Comparison of ENCODE assay signal across 1 cellular context in the genomic region with DNA sequence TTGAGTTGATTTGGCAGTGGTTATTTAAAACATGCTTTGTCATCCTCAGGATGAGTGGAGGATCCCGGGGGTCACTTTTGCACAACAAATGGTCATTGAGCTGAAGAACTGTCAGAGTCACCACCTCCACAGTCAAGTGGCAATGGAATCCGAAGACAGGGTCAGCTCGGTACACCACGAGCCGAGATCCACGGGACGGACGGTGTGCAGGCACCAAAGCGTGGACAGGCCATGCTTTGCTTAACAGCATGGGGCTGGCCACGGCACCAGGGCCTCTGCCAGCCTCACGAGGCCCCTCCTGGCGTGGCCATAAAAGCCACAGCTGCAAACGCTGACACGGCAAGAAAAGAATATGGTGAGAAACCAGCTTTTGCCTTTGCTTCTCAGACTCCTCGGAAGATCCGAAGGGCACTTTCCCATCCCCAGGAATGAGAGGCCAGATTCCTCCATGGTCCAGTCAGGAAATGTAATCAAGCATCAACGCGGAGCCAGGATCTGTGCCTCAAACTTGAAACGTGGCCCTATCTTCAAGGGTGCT.
TF ChIP-seq lines count a peak whose summit lies in the region.

No MANE protein-coding gene starts in this region.

TF ChIP-seq in H1, 55 proteins besides CTCF, POLR2A, EP300 and RAD21:
- TF ChIP-seq POU5F1 (IDR thresholded peaks at IDR 0.05; ENCODE audit: low read depth, low read length) (no peak), JUN (IDR thresholded peaks at IDR 0.05; ENCODE audit: low read depth, low read length) (no peak), NRF1 (IDR thresholded peaks at IDR 0.05; ENCODE audit: low read depth, low read length) (no peak), SIX5 (IDR thresholded peaks at IDR 0.05; ENCODE audit: low read depth, low read length) (no peak), GABPA (IDR thresholded peaks at IDR 0.05; ENCODE audit: borderline replicate concordance, insufficient read depth, low read length) (no peak), MAFK (IDR thresholded peaks at IDR 0.05; ENCODE audit: low read depth, low read length) (peak; percentile 53; the same call in 1 of the 2 replicates), NANOG (IDR thresholded peaks at IDR 0.05; ENCODE audit: insufficient read depth, low read depth, low read length, poor library complexity, severe bottlenecking) (no peak)
- TF ChIP-seq, protein P1, sequence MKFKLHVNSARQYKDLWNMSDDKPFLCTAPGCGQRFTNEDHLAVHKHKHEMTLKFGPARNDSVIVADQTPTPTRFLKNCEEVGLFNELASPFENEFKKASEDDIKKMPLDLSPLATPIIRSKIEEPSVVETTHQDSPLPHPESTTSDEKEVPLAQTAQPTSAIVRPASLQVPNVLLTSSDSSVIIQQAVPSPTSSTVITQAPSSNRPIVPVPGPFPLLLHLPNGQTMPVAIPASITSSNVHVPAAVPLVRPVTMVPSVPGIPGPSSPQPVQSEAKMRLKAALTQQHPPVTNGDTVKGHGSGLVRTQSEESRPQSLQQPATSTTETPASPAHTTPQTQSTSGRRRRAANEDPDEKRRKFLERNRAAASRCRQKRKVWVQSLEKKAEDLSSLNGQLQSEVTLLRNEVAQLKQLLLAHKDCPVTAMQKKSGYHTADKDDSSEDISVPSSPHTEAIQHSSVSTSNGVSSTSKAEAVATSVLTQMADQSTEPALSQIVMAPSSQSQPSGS (IDR thresholded peaks at IDR 0.05; ENCODE audit: low read length) = no peak
- TF ChIP-seq, protein P2, sequence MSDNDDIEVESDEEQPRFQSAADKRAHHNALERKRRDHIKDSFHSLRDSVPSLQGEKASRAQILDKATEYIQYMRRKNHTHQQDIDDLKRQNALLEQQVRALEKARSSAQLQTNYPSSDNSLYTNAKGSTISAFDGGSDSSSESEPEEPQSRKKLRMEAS (IDR thresholded peaks at IDR 0.05) = no peak
